ENCODE assay signal across 20 cellular contexts in genomic region chr1:46983416-46983815, GRCh38. TPM values are rescaled to one million over a fixed set of nuclear protein-coding genes. Genes with fewer than 3 reads are reported as not detected.
"Had no signal": no experiment of that assay in that cellular context is flagged by ENCODE, and none has a peak within 500 bp of the region (broad histone marks: within the 10 kb centered on the region; RNA-seq: fewer than 3 reads in every experiment).

No MANE protein-coding gene starts in this region.

- H3K27me3 ChIP-seq: pancreas, tibial artery had no signal

- H3K4me1 Mint-ChIP-seq: brain; central memory CD8-positive, alpha-beta T cell; memory B cell; nephron had no signal

- H3K4me3 Mint-ChIP-seq: activated CD4-positive, alpha-beta memory T cell treated with anti-CD3 and anti-CD28 coated beads for 36 hours; activated T-cell treated with anti-CD3 and anti-CD28 coated beads, Interleukin-2, amount 50 U/mL, for 4 hours; brain; central memory CD8-positive, alpha-beta T cell; effector memory CD8-positive, alpha-beta T cell; memory B cell; nephron had no signal

- H3K9me3 Mint-ChIP-seq: central memory CD8-positive, alpha-beta T cell; effector memory CD8-positive, alpha-beta T cell had no signal

- ATAC-seq: activated naive CD4-positive, alpha-beta T cell treated with anti-CD3 and anti-CD28 coated beads, Interleukin-2, amount 50 U/mL, for 72 hours; activated T-cell treated with anti-CD3 and anti-CD28 coated beads, Interleukin-2, amount 50 U/mL, for 4 hours; effector memory CD8-positive, alpha-beta T cell; left lung; pancreas had no signal

- H3K36me3 ChIP-seq: left lung, pancreas, tibial artery had no signal

- H3K36me3 Mint-ChIP-seq: activated CD4-positive, alpha-beta memory T cell treated with anti-CD3 and anti-CD28 coated beads for 36 hours; activated naive CD4-positive, alpha-beta T cell treated with anti-CD3 and anti-CD28 coated beads, Interleukin-2, amount 50 U/mL, for 72 hours; brain; memory B cell had no signal

- H3K27ac ChIP-seq: left lung, pancreas, tibial artery had no signal

- H3K9me3 ChIP-seq: pancreas had no signal

- H3K27ac Mint-ChIP-seq: activated CD4-positive, alpha-beta memory T cell treated with anti-CD3 and anti-CD28 coated beads for 36 hours; activated naive CD4-positive, alpha-beta T cell treated with anti-CD3 and anti-CD28 coated beads, Interleukin-2, amount 50 U/mL, for 72 hours; effector memory CD8-positive, alpha-beta T cell; memory B cell; nephron had no signal

- H3K4me1 ChIP-seq: left lung, pancreas, tibial artery had no signal

- H3K4me3 ChIP-seq: left lung, pancreas, tibial artery had no signal

- DNase-seq: activated CD4-positive, alpha-beta memory T cell treated with anti-CD3 and anti-CD28 coated beads for 36 hours; activated CD4-positive, alpha-beta T cell treated with anti-CD3 and anti-CD28 coated beads for 1 hour; activated effector memory CD4-positive, alpha-beta T cell treated with anti-CD3 and anti-CD28 coated beads, Interleukin-2, amount 50 U/mL, for 16 hours; activated T-cell treated with anti-CD3 and anti-CD28 coated beads, Interleukin-2, amount 50 U/mL, for 4 hours; amniotic stem cell; effector memory CD8-positive, alpha-beta T cell; erythroblast; left lung; pancreas; stimulated activated CD4-positive, alpha-beta T cell treated with anti-CD3 and anti-CD28 coated beads, Interleukin-15, amount 100 ng/mL, for 24 hours; T-helper 9 cell; tibial artery had no signal

RNA-seq across cellular contexts. Expression of gene CYP4X1, which starts 40.1 kb away (rescaled TPM):
- total RNA-seq: activated CD4-positive, alpha-beta memory T cell treated with anti-CD3 and anti-CD28 coated beads for 36 hours; activated naive CD4-positive, alpha-beta T cell treated with anti-CD3 and anti-CD28 coated beads, Interleukin-2, amount 50 U/mL, for 72 hours; activated T-cell treated with anti-CD3 and anti-CD28 coated beads, Interleukin-2, amount 50 U/mL, for 4 hours had no signal

RNA-seq across cellular contexts. Expression of gene CYP4A11, which starts 42.1 kb away (rescaled TPM):
- total RNA-seq: activated CD4-positive, alpha-beta memory T cell treated with anti-CD3 and anti-CD28 coated beads for 36 hours; activated naive CD4-positive, alpha-beta T cell treated with anti-CD3 and anti-CD28 coated beads, Interleukin-2, amount 50 U/mL, for 72 hours; glomerular endothelial cell; left lung; renal cortical epithelial cell had no signal
- polyA plus RNA-seq: keratinocyte had no signal
